15 cellular contexts compared by ENCODE assay signal in genomic region chr12:27186240-27186839, GRCh38. TPM values are rescaled to one million over a fixed set of nuclear protein-coding genes. Genes with fewer than 3 reads are reported as not detected.
DNase-seq lines count a peak whose midpoint lies in the region; ATAC-seq and TF ChIP-seq lines count a peak whose summit lies in the region.
"Had no signal": no experiment of that assay in that cellular context is flagged by ENCODE, and none has a peak within 500 bp of the region (broad histone marks: within the 10 kb centered on the region; RNA-seq: fewer than 3 reads in every experiment).

No MANE protein-coding gene starts in this region.

- peaks cover 39% of the 10 kb centered on the region for H3K4me1 ChIP-seq in skeletal muscle satellite cell (ENCODE audit: control insufficient read depth, insufficient read depth, low read length)

- H3K4me3 Mint-ChIP-seq in T-helper 17 cell: no peak overlapping the region
- no peak overlapping the region for H3K4me3 Mint-ChIP-seq in type B pancreatic cell
- H3K4me3 Mint-ChIP-seq: B cell, nephron had no signal

- no peak for TF ChIP-seq CTCF in type B pancreatic cell (conservative IDR thresholded peaks at IDR 0.05)

- H3K36me3 Mint-ChIP-seq in T-helper 17 cell (ENCODE audit: low read depth) (peaks cover 2% of the 10 kb centered on the region), type B pancreatic cell (peaks cover 8% of the 10 kb centered on the region)

- H3K4me1 Mint-ChIP-seq in T-helper 17 cell: peaks cover 4% of the 10 kb centered on the region
- no peaks in the 10 kb centered on the region for H3K4me1 Mint-ChIP-seq in type B pancreatic cell (ENCODE audit: unreplicated experiment)
- H3K4me1 Mint-ChIP-seq: B cell had no signal

- H3K4me3 ChIP-seq in skeletal muscle satellite cell (ENCODE audit: low read length): no peak overlapping the region
- H3K4me3 ChIP-seq: lung had no signal

- peak overlapping the region; percentile 32 for H3K9ac ChIP-seq in skeletal muscle satellite cell (ENCODE audit: low read depth, low read length)

- H3K9me3 ChIP-seq in T-helper 17 cell (ENCODE audit: control insufficient read depth, low read length, poor library complexity, severe bottlenecking) (no peaks in the 10 kb centered on the region), skeletal muscle satellite cell (replicated peaks; ENCODE audit: low read length) (no peaks in the 10 kb centered on the region)

- H3K27ac Mint-ChIP-seq in T-helper 17 cell: peak overlapping the region; percentile 61
- H3K27ac Mint-ChIP-seq in type B pancreatic cell: no peak overlapping the region
- H3K27ac Mint-ChIP-seq: B cell, nephron had no signal

- DNase-seq in GM03348 (ENCODE audit: low spot score) (peak; percentile 22), T-helper 17 cell (no peak), fibroblast of peridontal ligament (ENCODE audit: extremely low read depth) (peak; percentile 30), type B pancreatic cell (ENCODE audit: extremely low spot score, unreplicated experiment) (no peak)
- DNase-seq in activated CD8-positive, alpha-beta memory T cell treated with anti-CD3 and anti-CD28 coated beads for 24 hours: no peak
- no peak for DNase-seq in stimulated activated CD4-positive, alpha-beta T cell treated with anti-CD3 and anti-CD28 coated beads, Interleukin-12 subunit alpha, Interleukin-12 subunit beta, amount 100 ng/mL, for 4 hours
- DNase-seq: activated T-cell treated with anti-CD3 and anti-CD28 coated beads for 4 hours; NCI-H1417 treated with DMSO at 0.1 percent for 48 hours; stimulated activated CD4-positive, alpha-beta T cell treated with anti-CD3 and anti-CD28 coated beads, Interleukin-1b, Interleukin-23, amount 100 ng/mL, for 48 hours had no signal

- ATAC-seq in T-helper 17 cell: no peak
- no peak for ATAC-seq in GM19467 (IDR thresholded peaks at IDR 0.05; ENCODE audit: unreplicated experiment)
- ATAC-seq: HCT116 had no signal

- H3K27me3 Mint-ChIP-seq in T-helper 17 cell (no peaks in the 10 kb centered on the region), type B pancreatic cell (no peaks in the 10 kb centered on the region)
- H3K27me3 Mint-ChIP-seq: B cell had no signal

- H3K9me3 Mint-ChIP-seq in type B pancreatic cell: no peaks in the 10 kb centered on the region
- H3K9me3 Mint-ChIP-seq: nephron had no signal

- H3K4me2 ChIP-seq in skeletal muscle satellite cell (ENCODE audit: low read length): peak overlapping the region; percentile 44

- no peaks in the 10 kb centered on the region for H3K36me3 ChIP-seq in skeletal muscle satellite cell (ENCODE audit: insufficient read depth, low read length)

- H3K27me3 ChIP-seq in skeletal muscle satellite cell (ENCODE audit: control insufficient read depth, insufficient read depth, low read length): no peaks in the 10 kb centered on the region

RNA-seq across cellular contexts. Expression of gene STK38L, which starts 57.7 kb away (rescaled TPM):
- total RNA-seq in T-helper 17 cell (10 to 100 TPM; 13.3 to 18.7 TPM), type B pancreatic cell (ENCODE audit: low replicate concordance) (43.1 and 75.9 TPM in 2 replicates)
- total RNA-seq in skeletal muscle satellite cell (2012; rRNA removed): 11.4 and 14.9 TPM in 2 replicates

Comparison
In these comparisons a context has a peak if more than half of its experiments do, and no peak if none do; other contexts are left out.
1. DNase-seq: peak in GM03348 (single experiment) and fibroblast of peridontal ligament (single experiment); none in T-helper 17 cell (0 of 3), activated CD8-positive, alpha-beta memory T cell treated with anti-CD3 and anti-CD28 coated beads for 24 hours (single experiment), stimulated activated CD4-positive, alpha-beta T cell treated with anti-CD3 and anti-CD28 coated beads, Interleukin-12 subunit alpha, Interleukin-12 subunit beta, amount 100 ng/mL, for 4 hours (single experiment) and type B pancreatic cell (single experiment).